ENCODE assay signal across 1 cellular context in genomic region chr2:100891911-100892642, GRCh38.
A peak's percentile ranks its signal among the peaks of the same experiment; 100 is the strongest.
TF ChIP-seq lines count a peak whose summit lies in the region.

No MANE protein-coding gene starts in this region.

TF ChIP-seq in A549, 52 proteins besides CTCF, POLR2A, EP300 and RAD21 (continued from another document):
- TF ChIP-seq RARB (CRISPR knock-in tag; IDR thresholded peaks at IDR 0.05) (no peak), FOSB (CRISPR knock-in tag; IDR thresholded peaks at IDR 0.05) (no peak), HDAC2 (IDR thresholded peaks at IDR 0.05) (no peak), RCOR1 (IDR thresholded peaks at IDR 0.05; ENCODE audit: low read depth, low read length) (no peak), SMC3 (IDR thresholded peaks at IDR 0.05) (peak; percentile 17; the same call in 1 of the 3 replicates), RFX5 (IDR thresholded peaks at IDR 0.05) (no peak), MAX (IDR thresholded peaks at IDR 0.05) (peak; percentile 35; the same call in 1 of the 2 replicates), ZNF302 (CRISPR knock-in tag; IDR thresholded peaks at IDR 0.05) (no peak), KDM5A (IDR thresholded peaks at IDR 0.05) (no peak)
